ENCODE assay signal across 11 cellular contexts in genomic region chr1:231376875-231377549, GRCh38. TPM values are rescaled to one million over a fixed set of nuclear protein-coding genes. Genes with fewer than 3 reads are reported as not detected.
DNase-seq lines count a peak whose midpoint lies in the region; ATAC-seq, FAIRE-seq and TF ChIP-seq lines count a peak whose summit lies in the region.
"Had no signal": no experiment of that assay in that cellular context is flagged by ENCODE, and none has a peak within 500 bp of the region (broad histone marks: within the 10 kb centered on the region; RNA-seq: fewer than 3 reads in every experiment).

No MANE protein-coding gene starts in this region.

- no peak for TF ChIP-seq POLR2A in spleen (IDR thresholded peaks at IDR 0.05)

- H3K36me3 ChIP-seq in pancreas (no peaks in the 10 kb centered on the region), spleen (peaks cover 0 to under 1% (median 0%) of the 10 kb centered on the region in 6 donors), OCI-LY7 (ENCODE audit: insufficient read depth, low read length) (no peaks in the 10 kb centered on the region; the same call in 1 of the 2 replicates)

- 61 to 71% methylated on average over 5 of the region's 5 CpGs for WGBS in pancreas, 2 donors
- 54 to 74% (median 64%) methylated on average over 5 of the region's 5 CpGs for WGBS in spleen, 5 donors

- H3K4me1 Mint-ChIP-seq in activated T-helper 1 cell treated with anti-CD3 and anti-CD28 coated beads, Interleukin-12 subunit alpha, Interleukin-12 subunit beta, Interleukin-2, Interleukin-4 antibody, amounts not matched to agents 30 ng/mL and 10 ng/mL and 1 ng/mL, durations not matched to agents 14 hours and 24 hours and 36 hours (ENCODE audit: low read depth), result peaks cover 43% of the 10 kb centered on the region

- H3K79me2 ChIP-seq in OCI-LY7 (ENCODE audit: insufficient read depth, low read depth, low read length), result peaks cover 9% of the 10 kb centered on the region; the same call in 1 of the 2 replicates

- FAIRE-seq in pancreas (lab: Jason Lieb, UNC), result no peak
- FAIRE-seq: endometrium had no signal

- peaks cover 13 to 22% (median 14%) of the 10 kb centered on the region in 3 donors for H3K4me1 ChIP-seq in pancreas
- H3K4me1 ChIP-seq in spleen, result peaks cover 3 to 66% (median 30%) of the 10 kb centered on the region in 6 donors
- H3K4me1 ChIP-seq in OCI-LY7 (ENCODE audit: insufficient read depth, low read length, poor library complexity, severe bottlenecking), result no peaks in the 10 kb centered on the region

- ATAC-seq in HG02885 (IDR thresholded peaks at IDR 0.05; ENCODE audit: poor library complexity, unreplicated experiment) (peak; percentile 64), pancreas (peak; percentile 44 to 83 (median 82))

- POLR2A ChIA-PET in OCI-LY7 (lab: Charles Lee), result interaction anchor here (0.5 to 1.4 kb wide), 2 partner anchors 14 to 1829 kb away, joined by 4 to 5 read pairs; no protein-coding TSS in a partner anchor

- H3K36me3 Mint-ChIP-seq in activated T-helper 1 cell treated with anti-CD3 and anti-CD28 coated beads, Interleukin-12 subunit alpha, Interleukin-12 subunit beta, Interleukin-2, Interleukin-4 antibody, amounts not matched to agents 30 ng/mL and 10 ng/mL and 1 ng/mL, durations not matched to agents 14 hours and 24 hours and 36 hours (ENCODE audit: low read depth), result no peaks in the 10 kb centered on the region

- H2AFZ ChIP-seq in OCI-LY7 (ENCODE audit: low read length), result no peak overlapping the region

- TF ChIP-seq CTCF in pancreas (IDR thresholded peaks at IDR 0.05), result no peak
- TF ChIP-seq CTCF in spleen (IDR thresholded peaks at IDR 0.05 in 8 of 11, conservative IDR thresholded peaks at IDR 0.05 in 3 of 11), result no peak
- TF ChIP-seq CTCF in OCI-LY7 (conservative IDR thresholded peaks at IDR 0.05; ENCODE audit: low read length), result no peak

- H3K27ac ChIP-seq in pancreas (peak overlapping the region in 3 of 4 donors; percentile 18 to 59 (median 54)), spleen (peak overlapping the region in 1 of 8 donors; percentile 40), OCI-LY7 (ENCODE audit: low read depth, low read length, poor library complexity, severe bottlenecking) (no peak overlapping the region)

- no peak overlapping the region for H3K4me3 ChIP-seq in pancreas
- no peak overlapping the region for H3K4me3 ChIP-seq in spleen
- no peak overlapping the region for H3K4me3 ChIP-seq in OCI-LY7 (ENCODE audit: low read depth, low read length, poor library complexity, severe bottlenecking)
- H3K4me3 ChIP-seq: lung had no signal

- intact Hi-C loops in activated T-helper 1 cell treated with anti-CD3 and anti-CD28 coated beads, Interleukin-12 subunit alpha, Interleukin-12 subunit beta, Interleukin-2, Interleukin-4 antibody, amounts not matched to agents 30 ng/mL and 10 ng/mL and 1 ng/mL, durations not matched to agents 14 hours and 24 hours and 36 hours (cut with micrococcal nuclease), result loop anchor here (1.0 to 2.0 kb wide), 4 partner anchors 14 to 151 kb away; partner anchors contain the start of gene TSNAX
- intact Hi-C loops in pancreas (cut with DNase I) (no loop called here), spleen (cut with DNase I; ENCODE audit: low total_unique reads) (no loop called here), OCI-LY7 (cut with micrococcal nuclease; ENCODE audit: unreplicated experiment) (no loop called here)

- CTCF ChIA-PET in OCI-LY7 (lab: Charles Lee; ENCODE audit: unreplicated experiment), result no interaction called here

- no peaks in the 10 kb centered on the region for H3K9me3 Mint-ChIP-seq in activated T-helper 1 cell treated with anti-CD3 and anti-CD28 coated beads, Interleukin-12 subunit alpha, Interleukin-12 subunit beta, Interleukin-2, Interleukin-4 antibody, amounts not matched to agents 30 ng/mL and 10 ng/mL and 1 ng/mL, durations not matched to agents 14 hours and 24 hours and 36 hours

- H3K27me3 Mint-ChIP-seq in activated T-helper 1 cell treated with anti-CD3 and anti-CD28 coated beads, Interleukin-12 subunit alpha, Interleukin-12 subunit beta, Interleukin-2, Interleukin-4 antibody, amounts not matched to agents 30 ng/mL and 10 ng/mL and 1 ng/mL, durations not matched to agents 14 hours and 24 hours and 36 hours (ENCODE audit: insufficient read depth), result no peaks in the 10 kb centered on the region

- no peaks in the 10 kb centered on the region for H3K9me2 ChIP-seq in OCI-LY7 (ENCODE audit: insufficient read depth, low read length)

- H4K20me1 ChIP-seq in OCI-LY7 (ENCODE audit: insufficient read depth, low read length), result no peaks in the 10 kb centered on the region

- H3K9me3 ChIP-seq in pancreas (no peaks in the 10 kb centered on the region), spleen (no peaks in the 10 kb centered on the region), OCI-LY7 (ENCODE audit: low read length) (no peaks in the 10 kb centered on the region)

- H3K27me3 ChIP-seq in pancreas (no peaks in the 10 kb centered on the region), spleen (replicated peaks in 1 of 7) (no peaks in the 10 kb centered on the region)

- no TSS peak for BruUV-seq in OCI-LY7 (replicated peaks; lab: Mats Ljungman, UMichigan)

- peak overlapping the region; percentile 78 for H3K27ac Mint-ChIP-seq in activated T-helper 1 cell treated with anti-CD3 and anti-CD28 coated beads, Interleukin-12 subunit alpha, Interleukin-12 subunit beta, Interleukin-2, Interleukin-4 antibody, amounts not matched to agents 30 ng/mL and 10 ng/mL and 1 ng/mL, durations not matched to agents 14 hours and 24 hours and 36 hours

- H3K4me2 ChIP-seq in OCI-LY7 (ENCODE audit: low read length), result no peak overlapping the region

- H3K4me3 Mint-ChIP-seq in activated T-helper 1 cell treated with anti-CD3 and anti-CD28 coated beads, Interleukin-12 subunit alpha, Interleukin-12 subunit beta, Interleukin-2, Interleukin-4 antibody, amounts not matched to agents 30 ng/mL and 10 ng/mL and 1 ng/mL, durations not matched to agents 14 hours and 24 hours and 36 hours, result peak overlapping the region; percentile 6

- peak; percentile 29 for DNase-seq in activated CD4-positive, alpha-beta T cell treated with anti-CD3 and anti-CD28 coated beads for 48 hours
- no peak for DNase-seq in activated CD4-positive, alpha-beta T cell treated with anti-CD3 and anti-CD28 coated beads for 4 hours
- peak; percentile 13 for DNase-seq in activated T-helper 1 cell treated with anti-CD3 and anti-CD28 coated beads, Interleukin-12 subunit alpha, Interleukin-12 subunit beta, Interleukin-2, Interleukin-4 antibody, amounts not matched to agents 30 ng/mL and 10 ng/mL and 1 ng/mL, durations not matched to agents 14 hours and 24 hours and 36 hours (ENCODE audit: low spot score)
- DNase-seq in pancreas, result no peak
- DNase-seq in spleen, result no peak
- DNase-seq in OCI-LY7 (ENCODE audit: low spot score), result no peak
- DNase-seq in NCI-H1436 (lab: John Stamatoyannopoulos, UW), result no peak
- DNase-seq: stimulated activated CD4-positive, alpha-beta T cell treated with anti-CD3 and anti-CD28 coated beads, Interleukin-2, amount 100 ng/mL, for 48 hours had no signal

RNA-seq across cellular contexts. Expression of gene SPRTN, which starts 38.9 kb away (rescaled TPM):
- 13.5 and 14.5 TPM in 2 replicates for total RNA-seq in activated T-helper 1 cell treated with anti-CD3 and anti-CD28 coated beads, Interleukin-12 subunit alpha, Interleukin-12 subunit beta, Interleukin-2, Interleukin-4 antibody, amounts not matched to agents 30 ng/mL and 10 ng/mL and 1 ng/mL, durations not matched to agents 14 hours and 24 hours and 36 hours
- total RNA-seq in pancreas, result 1 to 10 TPM; 2.7 to 5.6 (median 3.7) TPM
- 1 to 10 TPM; 2.2 to 2.6 TPM for polyA plus RNA-seq in pancreas
- total RNA-seq in spleen, result 10 to 100 TPM; 10.8 to 28.7 (median 14.0) TPM
- polyA plus RNA-seq in spleen, result 1 to 10 TPM; 3.1 to 5.7 (median 3.2) TPM
- 10.9 and 14.6 TPM in 2 replicates for total RNA-seq in OCI-LY7 (2014; rRNA removed; shearing (Covaris generic))
- total RNA-seq in OCI-LY7 (2022), result 16.4 and 17.7 TPM in 2 replicates

RNA-seq across cellular contexts. Expression of gene EXOC8, which starts 39.4 kb away (rescaled TPM):
- total RNA-seq in activated T-helper 1 cell treated with anti-CD3 and anti-CD28 coated beads, Interleukin-12 subunit alpha, Interleukin-12 subunit beta, Interleukin-2, Interleukin-4 antibody, amounts not matched to agents 30 ng/mL and 10 ng/mL and 1 ng/mL, durations not matched to agents 14 hours and 24 hours and 36 hours, result 14.4 and 15.6 TPM in 2 replicates
- total RNA-seq in pancreas (1 to 10 TPM; 5.1 to 8.5 (median 6.8) TPM), spleen (10 to 100 TPM; 19.3 to 23.6 (median 21.3) TPM), OCI-LY7 (2022) (17.4 and 18.6 TPM in 2 replicates)
- polyA plus RNA-seq in pancreas (1 to 10 TPM; 2.4 to 4.6 TPM), spleen (1 to 10 TPM; 4.7 to 6.9 (median 4.7) TPM)
- total RNA-seq in OCI-LY7 (2014; rRNA removed; shearing (Covaris generic)), result 14.8 and 17.0 TPM in 2 replicates

RNA-seq across cellular contexts. Expression of gene EGLN1, which starts 45.1 kb away (rescaled TPM):
- total RNA-seq in activated T-helper 1 cell treated with anti-CD3 and anti-CD28 coated beads, Interleukin-12 subunit alpha, Interleukin-12 subunit beta, Interleukin-2, Interleukin-4 antibody, amounts not matched to agents 30 ng/mL and 10 ng/mL and 1 ng/mL, durations not matched to agents 14 hours and 24 hours and 36 hours, result 17.1 and 17.8 TPM in 2 replicates
- total RNA-seq in pancreas (10 to 100 TPM; 14.0 to 27.0 (median 19.6) TPM), spleen (10 to 100 TPM; 30.2 to 44.0 (median 39.9) TPM), OCI-LY7 (2022) (27.0 and 36.6 TPM in 2 replicates)
- polyA plus RNA-seq in pancreas (1 to 10 TPM; 6.8 to 10.0 TPM), spleen (10 to 100 TPM in 1 of 3 donors, 1 to 10 TPM in 2; 5.6 to 12.3 (median 7.8) TPM)
- 17.8 and 19.0 TPM in 2 replicates for total RNA-seq in OCI-LY7 (2014; rRNA removed; shearing (Covaris generic))

Comparison
In these comparisons a context has a peak if more than half of its experiments do, and no peak if none do; other contexts are left out.
1. DNase-seq: peak in activated CD4-positive, alpha-beta T cell treated with anti-CD3 and anti-CD28 coated beads for 48 hours (single experiment) and activated T-helper 1 cell treated with anti-CD3 and anti-CD28 coated beads, Interleukin-12 subunit alpha, Interleukin-12 subunit beta, Interleukin-2, Interleukin-4 antibody, amounts not matched to agents 30 ng/mL and 10 ng/mL and 1 ng/mL, durations not matched to agents 14 hours and 24 hours and 36 hours (single experiment); none in activated CD4-positive, alpha-beta T cell treated with anti-CD3 and anti-CD28 coated beads for 4 hours (0 of 2), pancreas (0 of 6), spleen (single experiment), OCI-LY7 (single experiment) and NCI-H1436 (single experiment).